32 cellular contexts compared by ENCODE assay signal in genomic region chrX:43878902-43879526, GRCh38. TPM values are rescaled to one million over a fixed set of nuclear protein-coding genes. Genes with fewer than 3 reads are reported as not detected.
DNase-seq lines count a peak whose midpoint lies in the region; ATAC-seq, FAIRE-seq and TF ChIP-seq lines count a peak whose summit lies in the region.
"Had no signal": no experiment of that assay in that cellular context is flagged by ENCODE, and none has a peak within 500 bp of the region (broad histone marks: within the 10 kb centered on the region; RNA-seq: fewer than 3 reads in every experiment).

No MANE protein-coding gene starts in this region.

- H2BK5ac ChIP-seq in mesenchymal stem cell (ENCODE audit: low read depth, low read length, poor library complexity, severe bottlenecking): no peak overlapping the region

- 78% methylated on average over 6 of the region's 6 CpGs for WGBS in mesenchymal stem cell
- 56% methylated on average over 6 of the region's 6 CpGs for WGBS in suprapubic skin

- H2AFZ ChIP-seq in mesenchymal stem cell (ENCODE audit: low read depth, low read length): no peak overlapping the region
- H2AFZ ChIP-seq: parathyroid adenoma, PC-9 had no signal

- H2BK15ac ChIP-seq in mesenchymal stem cell (ENCODE audit: low read depth, poor library complexity, severe bottlenecking): no peak overlapping the region

- peak; percentile 41 for FAIRE-seq in islet of Langerhans (lab: Jason Lieb, UNC)
- FAIRE-seq: G401.6 had no signal

- H3K14ac ChIP-seq in mesenchymal stem cell (ENCODE audit: low read length in 2 of 2): no peak overlapping the region

- no peak overlapping the region for H3K4me3 Mint-ChIP-seq in stimulated activated naive B cell treated with anti-CD40 and anti-IgM and Interleukin-4, amounts not matched to agents 10 μg/mL and 1 μg/mL and 100 μg/mL, for 72 hours
- H3K4me3 Mint-ChIP-seq in activated naive CD8-positive, alpha-beta T cell treated with anti-CD3 and anti-CD28 coated beads, Interleukin-2, amount 50 U/mL, for 24 hours: no peak overlapping the region
- H3K4me3 Mint-ChIP-seq: activated CD8-positive, alpha-beta T cell treated with anti-CD3 and anti-CD28 coated beads for 36 hours; activated naive CD4-positive, alpha-beta T cell treated with anti-CD3 and anti-CD28 coated beads for 36 hours; immature natural killer cell had no signal

- no peaks in the 10 kb centered on the region for H3K9me3 Mint-ChIP-seq in stimulated activated naive B cell treated with anti-CD40 and anti-IgM and Interleukin-4, amounts not matched to agents 10 μg/mL and 1 μg/mL and 100 μg/mL, for 72 hours
- H3K9me3 Mint-ChIP-seq in activated naive CD8-positive, alpha-beta T cell treated with anti-CD3 and anti-CD28 coated beads, Interleukin-2, amount 50 U/mL, for 24 hours: no peaks in the 10 kb centered on the region
- H3K9me3 Mint-ChIP-seq: activated CD8-positive, alpha-beta T cell treated with anti-CD3 and anti-CD28 coated beads for 36 hours; activated naive CD4-positive, alpha-beta T cell treated with anti-CD3 and anti-CD28 coated beads for 36 hours had no signal

- H3K4ac ChIP-seq in mesenchymal stem cell (ENCODE audit: low read depth in 1 of 2, low read length in 2 of 2): no peak overlapping the region

- no peak overlapping the region for H3K9ac ChIP-seq in mesenchymal stem cell (ENCODE audit: low read length)
- H3K9ac ChIP-seq in subcutaneous abdominal adipose tissue (ENCODE audit: low read length in 5 of 5): peak overlapping the region in 2 of 5 donors; percentile 14 to 62
- H3K9ac ChIP-seq: parathyroid adenoma had no signal

- H3K4me1 Mint-ChIP-seq in stimulated activated naive B cell treated with anti-CD40 and anti-IgM and Interleukin-4, amounts not matched to agents 10 μg/mL and 1 μg/mL and 100 μg/mL, for 72 hours: no peaks in the 10 kb centered on the region
- H3K4me1 Mint-ChIP-seq in activated naive CD8-positive, alpha-beta T cell treated with anti-CD3 and anti-CD28 coated beads, Interleukin-2, amount 50 U/mL, for 24 hours: peaks cover 7% of the 10 kb centered on the region
- H3K4me1 Mint-ChIP-seq: immature natural killer cell had no signal

- H3K27ac Mint-ChIP-seq in stimulated activated naive B cell treated with anti-CD40 and anti-IgM and Interleukin-4, amounts not matched to agents 10 μg/mL and 1 μg/mL and 100 μg/mL, for 72 hours: no peak overlapping the region
- H3K27ac Mint-ChIP-seq in activated naive CD8-positive, alpha-beta T cell treated with anti-CD3 and anti-CD28 coated beads, Interleukin-2, amount 50 U/mL, for 24 hours: no peak overlapping the region
- H3K27ac Mint-ChIP-seq: activated CD8-positive, alpha-beta T cell treated with anti-CD3 and anti-CD28 coated beads for 36 hours; activated naive CD4-positive, alpha-beta T cell treated with anti-CD3 and anti-CD28 coated beads for 36 hours; immature natural killer cell had no signal

- no peak overlapping the region for H3K23ac ChIP-seq in mesenchymal stem cell (ENCODE audit: low read length in 2 of 2)

- no peak overlapping the region for H2AK5ac ChIP-seq in mesenchymal stem cell (ENCODE audit: low read length, severe bottlenecking)

- H3K9me3 ChIP-seq in mesenchymal stem cell (ENCODE audit: control insufficient read depth, low read length) (no peaks in the 10 kb centered on the region), subcutaneous abdominal adipose tissue (ENCODE audit: control insufficient read depth in 5 of 5, low read length in 5 of 5) (no peaks in the 10 kb centered on the region), suprapubic skin (no peaks in the 10 kb centered on the region)
- H3K9me3 ChIP-seq: Caco-2, sigmoid colon, upper lobe of left lung had no signal

- H2BK120ac ChIP-seq in mesenchymal stem cell (ENCODE audit: low read depth, low read length): no peak overlapping the region

- no peak for TF ChIP-seq EP300 in suprapubic skin (IDR thresholded peaks at IDR 0.05)

- H3K4me2 ChIP-seq in mesenchymal stem cell (ENCODE audit: low read length, poor library complexity, severe bottlenecking): no peak overlapping the region
- H3K4me2 ChIP-seq: PC-9 had no signal

- H3K27me3 ChIP-seq in mesenchymal stem cell (ENCODE audit: control insufficient read depth in 1 of 2, insufficient read depth in 1 of 2, low read length in 2 of 2) (peaks cover 0 to 19% of the 10 kb centered on the region in 2 experiments), subcutaneous abdominal adipose tissue (ENCODE audit: control insufficient read depth in 5 of 5, insufficient read depth in 4 of 5, low read length in 5 of 5) (peaks cover 2 to 29% (median 9%) of the 10 kb centered on the region in 5 donors), H7 (ENCODE audit: control insufficient read depth, insufficient read depth, low read length) (peaks cover 15% of the 10 kb centered on the region), suprapubic skin (no peaks in the 10 kb centered on the region)
- H3K27me3 ChIP-seq: upper lobe of left lung had no signal

- no peaks in the 10 kb centered on the region for H3K36me3 Mint-ChIP-seq in stimulated activated naive B cell treated with anti-CD40 and anti-IgM and Interleukin-4, amounts not matched to agents 10 μg/mL and 1 μg/mL and 100 μg/mL, for 72 hours
- no peaks in the 10 kb centered on the region for H3K36me3 Mint-ChIP-seq in activated naive CD8-positive, alpha-beta T cell treated with anti-CD3 and anti-CD28 coated beads, Interleukin-2, amount 50 U/mL, for 24 hours (ENCODE audit: low read depth)

- no peak for ATAC-seq in stimulated activated naive B cell treated with anti-CD40 and anti-IgM and Interleukin-4, amounts not matched to agents 10 μg/mL and 1 μg/mL and 100 μg/mL, for 72 hours (replicated peaks)
- ATAC-seq in activated naive CD8-positive, alpha-beta T cell treated with anti-CD3 and anti-CD28 coated beads, Interleukin-2, amount 50 U/mL, for 24 hours: no peak
- ATAC-seq: activated CD8-positive, alpha-beta T cell treated with anti-CD3 and anti-CD28 coated beads for 36 hours had no signal

- TF ChIP-seq CTCF in coronary artery (IDR thresholded peaks at IDR 0.05) (no peak), suprapubic skin (IDR thresholded peaks at IDR 0.05) (no peak)

- H3K36me3 ChIP-seq in mesenchymal stem cell (ENCODE audit: control insufficient read depth in 1 of 2, insufficient read depth in 2 of 2, low read depth in 1 of 2, low read length in 2 of 2) (no peaks in the 10 kb centered on the region), subcutaneous abdominal adipose tissue (ENCODE audit: control insufficient read depth in 5 of 5, insufficient read depth in 5 of 5, low read length in 5 of 5) (no peaks in the 10 kb centered on the region), H7 (replicated peaks; ENCODE audit: control insufficient read depth, insufficient read depth, low read length) (no peaks in the 10 kb centered on the region), suprapubic skin (no peaks in the 10 kb centered on the region)
- H3K36me3 ChIP-seq: sigmoid colon, upper lobe of left lung had no signal

- H2BK12ac ChIP-seq in mesenchymal stem cell (ENCODE audit: low read length in 2 of 2): no peak overlapping the region

- H3K4me1 ChIP-seq in mesenchymal stem cell (ENCODE audit: control insufficient read depth, insufficient read depth, low read depth, low read length): peaks cover 13% of the 10 kb centered on the region
- peaks cover 0 to 36% (median 19%) of the 10 kb centered on the region in 5 donors for H3K4me1 ChIP-seq in subcutaneous abdominal adipose tissue (ENCODE audit: control insufficient read depth in 5 of 5, insufficient read depth in 5 of 5, low read length in 5 of 5)
- H3K4me1 ChIP-seq in suprapubic skin: peaks cover 15% of the 10 kb centered on the region
- H3K4me1 ChIP-seq: Caco-2, parathyroid adenoma, upper lobe of left lung had no signal

- peak overlapping the region in 1 of 2 donors; percentile 74 for H3K27ac ChIP-seq in coronary artery
- H3K27ac ChIP-seq in mesenchymal stem cell (ENCODE audit: low read length, poor library complexity, severe bottlenecking): peak overlapping the region; percentile 57
- H3K27ac ChIP-seq in subcutaneous abdominal adipose tissue (ENCODE audit: low read depth, low read length): peak overlapping the region; percentile 83
- no peak overlapping the region for H3K27ac ChIP-seq in suprapubic skin
- H3K27ac ChIP-seq: C4-2B, HL-60, parathyroid adenoma, PC-9, upper lobe of left lung had no signal

- H4K8ac ChIP-seq in mesenchymal stem cell (ENCODE audit: low read length): no peak overlapping the region

- H3K18ac ChIP-seq in mesenchymal stem cell (ENCODE audit: low read depth in 1 of 2, low read length in 2 of 2): no peak overlapping the region

- no peak for DNase-seq in coronary artery (ENCODE audit: low spot score)
- DNase-seq in mesenchymal stem cell: no peak
- no peak for DNase-seq in stimulated activated naive B cell treated with anti-CD40 and anti-IgM and Interleukin-4, amounts not matched to agents 10 μg/mL and 1 μg/mL and 100 μg/mL, for 72 hours
- no peak for DNase-seq in H7
- DNase-seq in activated naive CD8-positive, alpha-beta T cell treated with anti-CD3 and anti-CD28 coated beads, Interleukin-2, amount 50 U/mL, for 24 hours: no peak
- DNase-seq in suprapubic skin (ENCODE audit: low spot score in 2 of 2): no peak
- DNase-seq: activated CD8-positive, alpha-beta memory T cell treated with anti-CD3 and anti-CD28 coated beads, Interleukin-2, amount 50 U/mL, for 48 hours; activated CD8-positive, alpha-beta T cell treated with anti-CD3 and anti-CD28 coated beads for 36 hours; activated naive CD4-positive, alpha-beta T cell treated with anti-CD3 and anti-CD28 coated beads for 36 hours; Caco-2; DMS79; hypothalamus; immature natural killer cell; Kasumi-1; NCI-H1417 treated with DMSO at 0.1 percent for 48 hours; NCI-H2081; NCI-H2227 treated with DMSO at 0.1 percent for 48 hours; NCI-H526; PC-9; SHP77 treated with DMSO at 0.1 percent for 48 hours; sigmoid colon; stimulated activated CD4-positive, alpha-beta T cell treated with anti-CD3 and anti-CD28 coated beads, Interleukin-4, amount 100 ng/mL, for 24 hours; upper lobe of left lung had no signal

- H3K4me3 ChIP-seq in coronary artery: peak overlapping the region; percentile 18
- no peak overlapping the region for H3K4me3 ChIP-seq in mesenchymal stem cell (ENCODE audit: insufficient read depth in 1 of 2, low read depth in 1 of 2, low read length in 2 of 2)
- peak overlapping the region in 3 of 5 donors; percentile 14 to 35 (median 28) for H3K4me3 ChIP-seq in subcutaneous abdominal adipose tissue (ENCODE audit: low read depth in 1 of 5, low read length in 5 of 5)
- no peak overlapping the region for H3K4me3 ChIP-seq in H7 (ENCODE audit: insufficient read depth, low read depth, low read length)
- no peak overlapping the region for H3K4me3 ChIP-seq in suprapubic skin
- H3K4me3 ChIP-seq: PC-9, sigmoid colon, upper lobe of left lung had no signal

- no peak for TF ChIP-seq POLR2A in suprapubic skin (IDR thresholded peaks at IDR 0.05)

- H3K79me1 ChIP-seq in mesenchymal stem cell (replicated peaks; ENCODE audit: low read length, poor library complexity, severe bottlenecking): no peaks in the 10 kb centered on the region

- H4K91ac ChIP-seq in mesenchymal stem cell (ENCODE audit: low read length): no peak overlapping the region

- H3K27me3 Mint-ChIP-seq in stimulated activated naive B cell treated with anti-CD40 and anti-IgM and Interleukin-4, amounts not matched to agents 10 μg/mL and 1 μg/mL and 100 μg/mL, for 72 hours: peaks cover 7 to 40% of the 10 kb centered on the region in 2 donors
- peaks cover 6% of the 10 kb centered on the region for H3K27me3 Mint-ChIP-seq in activated naive CD8-positive, alpha-beta T cell treated with anti-CD3 and anti-CD28 coated beads, Interleukin-2, amount 50 U/mL, for 24 hours

RNA-seq across cellular contexts. Expression of gene MAOB, which starts 3.2 kb away (rescaled TPM):
- not detected for polyA plus RNA-seq in mesenchymal stem cell (2013, experiment 1 of 2)
- not detected for polyA plus RNA-seq in mesenchymal stem cell (2013, experiment 2 of 2)
- 0.07 and 1.00 TPM in 2 replicates for total RNA-seq in H7 (2014; rRNA removed; shearing (Covaris generic))
- 1 to 10 TPM; 1.9 to 4.5 (median 2.1) TPM for total RNA-seq in suprapubic skin
- total RNA-seq: activated CD8-positive, alpha-beta T cell treated with anti-CD3 and anti-CD28 coated beads for 36 hours; activated naive CD4-positive, alpha-beta T cell treated with anti-CD3 and anti-CD28 coated beads for 36 hours; H4; lung microvascular endothelial cell had no signal
- polyA plus RNA-seq: neural cell had no signal

Comparison
In these comparisons a context has a peak if more than half of its experiments do, and no peak if none do; other contexts are left out.
1. H3K4me3 ChIP-seq: peak in coronary artery (single experiment) and subcutaneous abdominal adipose tissue (3 of 5); none in mesenchymal stem cell (0 of 2), H7 (single experiment) and suprapubic skin (single experiment).